Comparison of ENCODE assay signal across 3 cellular contexts in genomic region chr22:45290410-45290936, GRCh38.
TF ChIP-seq lines count a peak whose summit lies in the region.

No MANE protein-coding gene starts in this region.

TF ChIP-seq in Ishikawa, 13 proteins besides CTCF, POLR2A, EP300 and RAD21:
- peak; percentile 65; the same call in 1 of the 2 replicates for TF ChIP-seq MAX (IDR thresholded peaks at IDR 0.05)
- TF ChIP-seq FOXM1 (IDR thresholded peaks at IDR 0.05; ENCODE audit: borderline replicate concordance, low read depth): no peak
- no peak for TF ChIP-seq TAF1 (IDR thresholded peaks at IDR 0.05; ENCODE audit: low read depth)
- TF ChIP-seq CREB1 (IDR thresholded peaks at IDR 0.05; ENCODE audit: low read depth): no peak
- TF ChIP-seq, protein P1, sequence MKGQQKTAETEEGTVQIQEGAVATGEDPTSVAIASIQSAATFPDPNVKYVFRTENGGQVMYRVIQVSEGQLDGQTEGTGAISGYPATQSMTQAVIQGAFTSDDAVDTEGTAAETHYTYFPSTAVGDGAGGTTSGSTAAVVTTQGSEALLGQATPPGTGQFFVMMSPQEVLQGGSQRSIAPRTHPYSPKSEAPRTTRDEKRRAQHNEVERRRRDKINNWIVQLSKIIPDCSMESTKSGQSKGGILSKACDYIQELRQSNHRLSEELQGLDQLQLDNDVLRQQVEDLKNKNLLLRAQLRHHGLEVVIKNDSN (IDR thresholded peaks at IDR 0.05): peak; percentile 39; the same call in 1 of the 2 replicates

TF ChIP-seq in SK-N-SH treated with all-trans-retinoic acid at 6 μM for 48 hours, 23 proteins besides CTCF, POLR2A, EP300 and RAD21:
- no peak for TF ChIP-seq SNAI2 (CRISPR knock-in tag; IDR thresholded peaks at IDR 0.05)
- TF ChIP-seq ARNTL (CRISPR knock-in tag; IDR thresholded peaks at IDR 0.05; ENCODE audit: borderline replicate concordance, low read depth): no peak
- TF ChIP-seq, protein P2, sequence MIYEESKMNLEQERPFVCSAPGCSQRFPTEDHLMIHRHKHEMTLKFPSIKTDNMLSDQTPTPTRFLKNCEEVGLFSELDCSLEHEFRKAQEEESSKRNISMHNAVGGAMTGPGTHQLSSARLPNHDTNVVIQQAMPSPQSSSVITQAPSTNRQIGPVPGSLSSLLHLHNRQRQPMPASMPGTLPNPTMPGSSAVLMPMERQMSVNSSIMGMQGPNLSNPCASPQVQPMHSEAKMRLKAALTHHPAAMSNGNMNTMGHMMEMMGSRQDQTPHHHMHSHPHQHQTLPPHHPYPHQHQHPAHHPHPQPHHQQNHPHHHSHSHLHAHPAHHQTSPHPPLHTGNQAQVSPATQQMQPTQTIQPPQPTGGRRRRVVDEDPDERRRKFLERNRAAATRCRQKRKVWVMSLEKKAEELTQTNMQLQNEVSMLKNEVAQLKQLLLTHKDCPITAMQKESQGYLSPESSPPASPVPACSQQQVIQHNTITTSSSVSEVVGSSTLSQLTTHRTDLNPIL (CRISPR knock-in tag; IDR thresholded peaks at IDR 0.05; ENCODE audit: low read depth): no peak
- TF ChIP-seq OSR1 (CRISPR knock-in tag; IDR thresholded peaks at IDR 0.05): no peak
- TF ChIP-seq TCF4 (CRISPR knock-in tag; IDR thresholded peaks at IDR 0.05; ENCODE audit: borderline replicate concordance): no peak

TF ChIP-seq in HepG2, 621 proteins besides CTCF, POLR2A, EP300 and RAD21:
- TF ChIP-seq MED1 (CRISPR knock-in tag; IDR thresholded peaks at IDR 0.05) (no peak), ZNF160 (CRISPR knock-in tag; IDR thresholded peaks at IDR 0.05) (no peak), CENPT (CRISPR knock-in tag; IDR thresholded peaks at IDR 0.05; ENCODE audit: low read depth) (no peak), ZNF44 (CRISPR knock-in tag; IDR thresholded peaks at IDR 0.05) (no peak), ZNF564 (CRISPR knock-in tag; IDR thresholded peaks at IDR 0.05) (no peak), ZBTB37 (CRISPR knock-in tag; IDR thresholded peaks at IDR 0.05) (no peak), PLRG1 (conservative IDR thresholded peaks at IDR 0.05) (no peak), SRY (CRISPR knock-in tag; IDR thresholded peaks at IDR 0.05) (no peak), ZNF33A (CRISPR knock-in tag; IDR thresholded peaks at IDR 0.05; ENCODE audit: borderline replicate concordance) (no peak)
- TF ChIP-seq, protein P3, sequence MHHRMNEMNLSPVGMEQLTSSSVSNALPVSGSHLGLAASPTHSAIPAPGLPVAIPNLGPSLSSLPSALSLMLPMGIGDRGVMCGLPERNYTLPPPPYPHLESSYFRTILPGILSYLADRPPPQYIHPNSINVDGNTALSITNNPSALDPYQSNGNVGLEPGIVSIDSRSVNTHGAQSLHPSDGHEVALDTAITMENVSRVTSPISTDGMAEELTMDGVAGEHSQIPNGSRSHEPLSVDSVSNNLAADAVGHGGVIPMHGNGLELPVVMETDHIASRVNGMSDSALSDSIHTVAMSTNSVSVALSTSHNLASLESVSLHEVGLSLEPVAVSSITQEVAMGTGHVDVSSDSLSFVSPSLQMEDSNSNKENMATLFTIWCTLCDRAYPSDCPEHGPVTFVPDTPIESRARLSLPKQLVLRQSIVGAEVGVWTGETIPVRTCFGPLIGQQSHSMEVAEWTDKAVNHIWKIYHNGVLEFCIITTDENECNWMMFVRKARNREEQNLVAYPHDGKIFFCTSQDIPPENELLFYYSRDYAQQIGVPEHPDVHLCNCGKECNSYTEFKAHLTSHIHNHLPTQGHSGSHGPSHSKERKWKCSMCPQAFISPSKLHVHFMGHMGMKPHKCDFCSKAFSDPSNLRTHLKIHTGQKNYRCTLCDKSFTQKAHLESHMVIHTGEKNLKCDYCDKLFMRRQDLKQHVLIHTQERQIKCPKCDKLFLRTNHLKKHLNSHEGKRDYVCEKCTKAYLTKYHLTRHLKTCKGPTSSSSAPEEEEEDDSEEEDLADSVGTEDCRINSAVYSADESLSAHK (CRISPR knock-in tag; IDR thresholded peaks at IDR 0.05; ENCODE audit: borderline replicate concordance): no peak
